In genomic region chr16:78761427-78761826, GRCh38 we compare ENCODE assay signal across 12 cellular contexts.
A peak's percentile ranks its signal among the peaks of the same experiment; 100 is the strongest.
DNase-seq lines count a peak whose midpoint lies in the region; ATAC-seq and TF ChIP-seq lines count a peak whose summit lies in the region.
"Had no signal": no experiment of that assay in that cellular context is flagged by ENCODE, and none has a peak within 500 bp of the region (broad histone marks: within the 10 kb centered on the region; RNA-seq: fewer than 3 reads in every experiment).

No MANE protein-coding gene starts in this region.

- no peak overlapping the region for H3K23ac ChIP-seq in trophoblast cell (ENCODE audit: low read length)

- peak overlapping the region; percentile 65 for H2AK5ac ChIP-seq in trophoblast cell (ENCODE audit: low read length)

- H3K36me3 ChIP-seq in trophoblast cell (ENCODE audit: control insufficient read depth in 1 of 2, insufficient read depth in 2 of 2, low read length in 2 of 2), result no peaks in the 10 kb centered on the region
- H3K36me3 ChIP-seq in vagina, result no peaks in the 10 kb centered on the region

- no peak overlapping the region for H3K14ac ChIP-seq in trophoblast cell (ENCODE audit: low read length)

- WGBS in trophoblast cell (ENCODE audit: extremely low coverage, insufficient coverage, insufficient read length), result no CpG with 5 or more reads among the region's 5 CpGs

- H3K4ac ChIP-seq in trophoblast cell (ENCODE audit: low read depth, low read length), result no peak overlapping the region

- peak overlapping the region; percentile 57 for H4K91ac ChIP-seq in trophoblast cell (ENCODE audit: low read depth, low read length)

- H3K4me2 ChIP-seq in trophoblast cell (ENCODE audit: low read length), result no peak overlapping the region

- no peaks in the 10 kb centered on the region for H3K79me2 ChIP-seq in trophoblast cell (ENCODE audit: control insufficient read depth, insufficient read depth, low read length, poor library complexity)

- H3K79me1 ChIP-seq in trophoblast cell (ENCODE audit: low read length), result peaks cover 2% of the 10 kb centered on the region

- H3K4me1 ChIP-seq in trophoblast cell (ENCODE audit: control insufficient read depth in 1 of 2, insufficient read depth in 2 of 2, low read length in 2 of 2), result peaks cover 0 to 3% of the 10 kb centered on the region in 2 experiments
- H3K4me1 ChIP-seq in vagina, result no peaks in the 10 kb centered on the region

- no peak for TF ChIP-seq CTCF in vagina (IDR thresholded peaks at IDR 0.05)

- H3K27ac ChIP-seq in trophoblast cell (ENCODE audit: low read depth, low read length) (no peak overlapping the region), vagina (no peak overlapping the region)

- no peak for TF ChIP-seq POLR2A in vagina (IDR thresholded peaks at IDR 0.05)

- H3K18ac ChIP-seq in trophoblast cell (ENCODE audit: low read length), result no peak overlapping the region

- H4K8ac ChIP-seq in trophoblast cell (ENCODE audit: low read depth, low read length), result no peak overlapping the region

- H3K27me3 ChIP-seq in trophoblast cell (ENCODE audit: insufficient read depth, low read length) (no peaks in the 10 kb centered on the region), vagina (no peaks in the 10 kb centered on the region)

- H2BK120ac ChIP-seq in trophoblast cell (ENCODE audit: insufficient read depth, low read length, poor library complexity), result no peak overlapping the region

- no peak for DNase-seq in trophoblast cell
- no peak for DNase-seq in vagina (ENCODE audit: extremely low spot score in 2 of 2)
- no peak for DNase-seq in C1 segment of cervical spinal cord (lab: John Stamatoyannopoulos, UW)
- DNase-seq in RKO (ENCODE audit: low spot score), result no peak
- DNase-seq: foreskin melanocyte, NCI-H146, SHP77 treated with DMSO at 0.1 percent for 48 hours had no signal

- no peak overlapping the region for H2BK12ac ChIP-seq in trophoblast cell (ENCODE audit: low read length)

- no peak overlapping the region for H3K9ac ChIP-seq in trophoblast cell (ENCODE audit: low read length)

- intact Hi-C loops in vagina (cut with DNase I), result no loop called here

- H3K9me3 ChIP-seq in trophoblast cell (ENCODE audit: insufficient read depth, low read depth, low read length) (no peaks in the 10 kb centered on the region), vagina (no peaks in the 10 kb centered on the region)

- H2BK5ac ChIP-seq in trophoblast cell (ENCODE audit: low read depth, low read length, poor library complexity), result no peak overlapping the region

- H2AFZ ChIP-seq in trophoblast cell (ENCODE audit: insufficient read depth, low read length, poor library complexity), result no peak overlapping the region

- peak; percentile 89 for ATAC-seq in GM18907 (IDR thresholded peaks at IDR 0.05; ENCODE audit: unreplicated experiment)
- ATAC-seq in GM21528 (IDR thresholded peaks at IDR 0.05; ENCODE audit: low FRiP score, unreplicated experiment), result peak; percentile 87
- ATAC-seq in HG03139 (IDR thresholded peaks at IDR 0.05; ENCODE audit: unreplicated experiment), result peak; percentile 86
- ATAC-seq: HCT116 had no signal

- no peak overlapping the region for H4K12ac ChIP-seq in trophoblast cell (ENCODE audit: low read depth, low read length)

- H3K4me3 ChIP-seq in trophoblast cell (ENCODE audit: low read depth, low read length) (no peak overlapping the region), vagina (no peak overlapping the region)
- H3K4me3 ChIP-seq: lung had no signal
